In the genomic region with DNA sequence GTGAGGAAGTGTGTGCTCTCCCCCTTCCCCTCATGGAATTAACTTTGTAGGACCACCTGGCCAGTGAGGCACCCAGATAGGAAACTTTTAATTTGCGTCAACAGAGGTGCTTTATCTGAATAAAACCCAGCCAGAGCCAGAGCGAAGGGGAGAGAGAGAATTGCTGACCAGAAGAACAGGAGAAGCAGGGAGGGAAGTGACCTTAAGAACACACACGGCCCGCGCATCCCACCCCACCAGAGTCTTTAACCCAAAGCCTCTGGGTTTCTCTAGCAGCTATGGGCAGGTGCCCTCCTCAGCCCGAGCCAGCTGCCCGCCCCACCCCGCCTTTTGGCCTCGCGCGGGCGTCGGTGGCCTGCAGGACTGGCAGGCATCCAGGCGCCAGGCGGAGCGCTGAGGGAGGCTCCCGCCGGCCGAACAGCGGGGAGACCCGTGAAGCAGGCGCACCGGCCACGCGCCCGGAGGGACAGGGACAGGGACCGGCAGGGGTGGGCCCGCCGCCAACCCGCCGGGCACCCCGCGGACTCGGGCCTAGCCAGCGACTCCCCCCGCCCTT, we compare ENCODE assay signal across 8 cellular contexts. TPM values are rescaled to one million over a fixed set of nuclear protein-coding genes. Genes with fewer than 3 reads are reported as not detected.
A peak's percentile ranks its signal among the peaks of the same experiment; 100 is the strongest.
DNase-seq lines count a peak whose midpoint lies in the region; ATAC-seq, FAIRE-seq and TF ChIP-seq lines count a peak whose summit lies in the region.

No MANE protein-coding gene starts in this region.

- ATAC-seq in HG02763 (IDR thresholded peaks at IDR 0.05; ENCODE audit: unreplicated experiment) (peak; percentile 35), lower lobe of right lung (peak; percentile 86 to 88)

- TF ChIP-seq CTCF in AG04450 (IDR thresholded peaks at IDR 0.05; ENCODE audit: low read depth, low read length): no peak
- TF ChIP-seq CTCF in WERI-Rb-1 (IDR thresholded peaks at IDR 0.05; ENCODE audit: low read depth, low read length): no peak
- no peak for TF ChIP-seq CTCF in lower lobe of right lung (IDR thresholded peaks at IDR 0.05)

- peak overlapping the region; percentile 81 to 93 for H3K9ac ChIP-seq in stomach smooth muscle (ENCODE audit: low read length in 2 of 2)

- POLR2A ChIA-PET in AG04450 (lab: Yijun Ruan, JAX): interaction anchor here (0.5 to 2.0 kb wide), 8 partner anchors 14 to 582 kb away, joined by 3 to 22 read pairs (median 6); partner anchors contain the start of gene LNPEP

- peak overlapping the region; percentile 79 for H3K4me3 ChIP-seq in AG04450 (ENCODE audit: low read depth, low read length)
- H3K4me3 ChIP-seq in WERI-Rb-1 (ENCODE audit: low read depth, low read length): peak overlapping the region; percentile 82
- H3K4me3 ChIP-seq in lower lobe of right lung: peak overlapping the region; percentile 75
- H3K4me3 ChIP-seq in stomach smooth muscle (ENCODE audit: low read length in 2 of 2): peak overlapping the region; percentile 69 to 93

- peaks cover 48% of the 10 kb centered on the region for H3K4me1 ChIP-seq in lower lobe of right lung
- H3K4me1 ChIP-seq in stomach smooth muscle (ENCODE audit: control insufficient read depth, insufficient read depth, low read length): peaks cover 7% of the 10 kb centered on the region

- TF ChIP-seq POLR2A in GM12891 (IDR thresholded peaks at IDR 0.05; ENCODE audit: low read depth, low read length): no peak

- intact Hi-C loops in lower lobe of right lung (cut with DNase I): no loop called here

- H3K9me3 ChIP-seq in AG04450 (ENCODE audit: control insufficient read depth, insufficient read depth, low read length) (no peaks in the 10 kb centered on the region; the same call in 1 of the 2 replicates), WERI-Rb-1 (ENCODE audit: severe bottlenecking) (no peaks in the 10 kb centered on the region), lower lobe of right lung (no peaks in the 10 kb centered on the region), stomach smooth muscle (ENCODE audit: control insufficient read depth in 2 of 2, low read length in 2 of 2) (no peaks in the 10 kb centered on the region)

- H3K27ac ChIP-seq in AG04450 (ENCODE audit: low read depth, low read length): peak overlapping the region; percentile 95
- H3K27ac ChIP-seq in WERI-Rb-1: peak overlapping the region; percentile 98
- H3K27ac ChIP-seq in lower lobe of right lung: peak overlapping the region; percentile 99
- peak overlapping the region; percentile 98 for H3K27ac ChIP-seq in stomach smooth muscle (ENCODE audit: low read length)

- FAIRE-seq in GM12891 (lab: Jason Lieb, UNC): peak; percentile 26

- DNase-seq in AG04450 (ENCODE audit: low read depth, low spot score) (no peak), GM12891 (ENCODE audit: insufficient read length, low spot score) (peak; percentile 39), NCI-H146 (lab: John Stamatoyannopoulos, UW) (peak; percentile 73), WERI-Rb-1 (peak; percentile 66), lower lobe of right lung (peak; percentile 86)
- peak; percentile 45 for DNase-seq in effector CD8-positive, alpha-beta T cell (lab: John Stamatoyannopoulos, UW)

- CTCF ChIA-PET in AG04450 (lab: Charles Lee): interaction anchor here (1.4 to 1.6 kb wide), 2 partner anchors 354 to 463 kb away, joined by 3 to 6 read pairs; no protein-coding TSS in a partner anchor

- H3K36me3 ChIP-seq in WERI-Rb-1 (peaks cover 7% of the 10 kb centered on the region), lower lobe of right lung (peaks cover 12% of the 10 kb centered on the region), stomach smooth muscle (ENCODE audit: control insufficient read depth in 2 of 2, insufficient read depth in 2 of 2, low read length in 2 of 2) (peaks cover 0 to 6% of the 10 kb centered on the region in 2 donors)

- H3K27me3 ChIP-seq in AG04450 (ENCODE audit: control insufficient read depth, insufficient read depth, low read length) (no peaks in the 10 kb centered on the region), WERI-Rb-1 (ENCODE audit: insufficient read depth, low read depth, severe bottlenecking) (no peaks in the 10 kb centered on the region), lower lobe of right lung (ENCODE audit: low read depth) (no peaks in the 10 kb centered on the region), stomach smooth muscle (ENCODE audit: control insufficient read depth in 1 of 2, insufficient read depth in 2 of 2, low read length in 2 of 2) (no peaks in the 10 kb centered on the region)

TF ChIP-seq in GM12891, 5 proteins besides CTCF, POLR2A, EP300 and RAD21:
- TF ChIP-seq SPI1 (IDR thresholded peaks at IDR 0.05; ENCODE audit: low read depth, low read length): peak; percentile 36; the same call in 1 of the 2 replicates
- TF ChIP-seq POLR2AphosphoS5 (IDR thresholded peaks at IDR 0.05; ENCODE audit: low read depth, low read length): no peak
- TF ChIP-seq POU2F2 (IDR thresholded peaks at IDR 0.05; ENCODE audit: low read depth, low read length): no peak

RNA-seq across cellular contexts. Expression of gene ERAP1, which starts 0.6 kb away (rescaled TPM):
- 95.2 and 104 TPM in 2 replicates for polyA plus RNA-seq in AG04450 (2011; rRNA removed)
- polyA minus RNA-seq in AG04450 (2011; rRNA and poly(A)+ RNA removed): 103 and 128 TPM in 2 replicates
- 31.2 TPM for polyA plus RNA-seq in GM12891 (2012; ENCODE audit: low read depth, missing spikeins)
- 72.0 TPM for total RNA-seq in lower lobe of right lung
